Comparison of ENCODE assay signal across 8 cellular contexts in the genomic region with DNA sequence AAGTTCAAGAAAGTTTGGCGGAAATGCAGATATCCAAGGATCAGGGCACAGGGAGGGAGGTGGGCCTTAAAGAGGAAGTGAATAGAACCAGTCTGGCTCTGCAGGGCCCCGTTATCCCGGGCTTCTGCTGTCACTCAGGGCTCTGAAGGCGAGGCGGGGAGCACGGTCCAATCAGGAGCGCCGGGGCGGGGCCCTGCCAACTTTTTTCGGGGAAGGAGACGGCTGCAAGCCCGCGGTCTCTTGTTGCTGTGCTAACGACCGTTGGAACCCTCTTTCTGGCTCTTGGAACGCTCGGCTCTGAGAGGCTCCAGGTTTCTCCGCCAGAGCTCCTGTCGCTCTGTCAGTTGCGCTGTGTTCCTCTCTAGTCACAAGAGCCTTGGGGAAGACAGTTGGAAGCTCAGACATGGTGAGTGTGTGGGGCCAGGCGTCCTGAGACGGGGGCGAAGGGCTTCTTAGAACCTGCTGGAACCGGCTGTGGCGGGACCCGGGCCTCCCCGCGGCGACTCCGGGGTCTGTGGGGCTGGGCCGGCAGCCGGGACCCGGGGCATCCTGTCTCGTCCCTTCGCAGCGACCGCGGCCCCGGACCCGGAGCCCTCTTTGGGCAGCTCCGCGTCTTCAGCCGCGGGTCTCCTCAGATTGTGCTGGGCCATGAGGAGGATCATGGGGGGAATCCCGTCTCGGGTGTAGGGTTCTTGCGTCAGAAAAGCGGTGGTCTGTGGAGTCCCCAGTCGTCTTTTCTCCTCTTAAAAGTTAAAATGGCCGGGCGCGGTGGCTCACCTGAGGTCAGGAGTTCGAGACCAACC. TPM values are rescaled to one million over a fixed set of nuclear protein-coding genes. Genes with fewer than 3 reads are reported as not detected.
DNase-seq lines count a peak whose midpoint lies in the region; ATAC-seq and TF ChIP-seq lines count a peak whose summit lies in the region.

No MANE protein-coding gene starts in this region.

- no peak for TF ChIP-seq CTCF in GM12864 (IDR thresholded peaks at IDR 0.05; ENCODE audit: low read depth, low read length, missing control alignments)
- TF ChIP-seq CTCF in right lobe of liver (IDR thresholded peaks at IDR 0.05): no peak

- no peaks in the 10 kb centered on the region for H3K27me3 ChIP-seq in right lobe of liver

- peak; percentile 53 for DNase-seq in GM12864 (ENCODE audit: low read depth)
- DNase-seq in activated CD4-positive, alpha-beta T cell treated with anti-CD3 and anti-CD28 coated beads, Interleukin-2, amount 10 ng/mL, durations not matched to agents 24 days and 14 days: peak; percentile 87
- peak; percentile 90 for DNase-seq in ecto neural progenitor cell (ENCODE audit: low spot score)
- DNase-seq in right lobe of liver: peak; percentile 77 to 83 (median 79)
- DNase-seq in stimulated activated CD4-positive, alpha-beta T cell treated with anti-CD3 and anti-CD28 coated beads, Interleukin-2, amount 100 ng/mL, for 24 hours: peak; percentile 68 to 83
- no peak for DNase-seq in NCI-H1930 (lab: John Stamatoyannopoulos, UW)

- intact Hi-C loops in activated CD4-positive, alpha-beta T cell treated with anti-CD3 and anti-CD28 coated beads, Interleukin-2, amount 10 ng/mL, durations not matched to agents 24 days and 14 days (cut with micrococcal nuclease): no loop called here
- intact Hi-C loops in right lobe of liver (cut with DNase I): no loop called here

- peak overlapping the region; percentile 86 for H3K27ac Mint-ChIP-seq in activated CD4-positive, alpha-beta T cell treated with anti-CD3 and anti-CD28 coated beads, Interleukin-2, amount 10 ng/mL, durations not matched to agents 24 days and 14 days

- H3K9me3 Mint-ChIP-seq in activated CD4-positive, alpha-beta T cell treated with anti-CD3 and anti-CD28 coated beads, Interleukin-2, amount 10 ng/mL, durations not matched to agents 24 days and 14 days: peaks cover 12% of the 10 kb centered on the region

- H3K9me3 ChIP-seq in KOPT-K1 (ENCODE audit: insufficient read depth, low read length, poor library complexity, severe bottlenecking) (peaks cover 3% of the 10 kb centered on the region), right lobe of liver (no peaks in the 10 kb centered on the region)

- no peaks in the 10 kb centered on the region for H3K27me3 Mint-ChIP-seq in activated CD4-positive, alpha-beta T cell treated with anti-CD3 and anti-CD28 coated beads, Interleukin-2, amount 10 ng/mL, durations not matched to agents 24 days and 14 days

- H3K4me1 ChIP-seq in right lobe of liver: no peaks in the 10 kb centered on the region

- TF ChIP-seq POLR2A in right lobe of liver (IDR thresholded peaks at IDR 0.05): no peak

- H3K36me3 ChIP-seq in KOPT-K1 (ENCODE audit: insufficient read depth, low read length) (peaks cover 31% of the 10 kb centered on the region), right lobe of liver (no peaks in the 10 kb centered on the region)

- WGBS in right lobe of liver (ENCODE audit: insufficient coverage, low coverage, low lambda C conversion rate, missing lambda C conversion rate): 9% methylated on average over 25 of the region's 53 CpGs

- ATAC-seq in right lobe of liver (peak; percentile 91 to 97 (median 96)), HG03469 (IDR thresholded peaks at IDR 0.05; ENCODE audit: unreplicated experiment) (no peak)

- H3K4me3 Mint-ChIP-seq in activated CD4-positive, alpha-beta T cell treated with anti-CD3 and anti-CD28 coated beads, Interleukin-2, amount 10 ng/mL, durations not matched to agents 24 days and 14 days: peak overlapping the region; percentile 87

- H3K4me1 Mint-ChIP-seq in activated CD4-positive, alpha-beta T cell treated with anti-CD3 and anti-CD28 coated beads, Interleukin-2, amount 10 ng/mL, durations not matched to agents 24 days and 14 days: peaks cover 15% of the 10 kb centered on the region

- peaks cover 15% of the 10 kb centered on the region for H3K36me3 Mint-ChIP-seq in activated CD4-positive, alpha-beta T cell treated with anti-CD3 and anti-CD28 coated beads, Interleukin-2, amount 10 ng/mL, durations not matched to agents 24 days and 14 days (ENCODE audit: low read depth)

- H3K4me3 ChIP-seq in GM12864 (ENCODE audit: low read depth, low read length) (peak overlapping the region; percentile 75), right lobe of liver (peak overlapping the region; percentile 44 to 47 (median 46))

- H3K27ac ChIP-seq in KOPT-K1 (ENCODE audit: low read depth, low read length, poor library complexity, severe bottlenecking) (peak overlapping the region; percentile 89), right lobe of liver (peak overlapping the region in 2 of 3 donors; percentile 37 to 68)

RNA-seq across cellular contexts. Expression of a gene that starts 27.7 kb away (rescaled TPM):
- total RNA-seq in activated CD4-positive, alpha-beta T cell treated with anti-CD3 and anti-CD28 coated beads, Interleukin-2, amount 10 ng/mL, durations not matched to agents 24 days and 14 days: 0.59 and 0.93 TPM in 2 replicates
- 1 to 10 TPM; 2.2 to 8.6 (median 3.1) TPM for total RNA-seq in right lobe of liver

RNA-seq across cellular contexts. Expression of a gene that starts 39.5 kb away (rescaled TPM):
- total RNA-seq in activated CD4-positive, alpha-beta T cell treated with anti-CD3 and anti-CD28 coated beads, Interleukin-2, amount 10 ng/mL, durations not matched to agents 24 days and 14 days: 0.21 and 0.49 TPM in 2 replicates
- under 1 TPM in 4 of 6 experiments, not detected in 2; 0.29 to 0.32 (median 0.31) TPM for total RNA-seq in right lobe of liver

RNA-seq across cellular contexts. Expression of a gene that starts 47.9 kb away (rescaled TPM):
- total RNA-seq in activated CD4-positive, alpha-beta T cell treated with anti-CD3 and anti-CD28 coated beads, Interleukin-2, amount 10 ng/mL, durations not matched to agents 24 days and 14 days: 2.0 and 2.1 TPM in 2 replicates
- 1 to 10 TPM in 5 of 6 experiments, under 1 TPM in 1; 0.98 to 2.7 (median 1.5) TPM for total RNA-seq in right lobe of liver

RNA-seq across cellular contexts. Expression of a gene that starts 56.8 kb away (rescaled TPM):
- 0.14 and 0.21 TPM in 2 replicates for total RNA-seq in activated CD4-positive, alpha-beta T cell treated with anti-CD3 and anti-CD28 coated beads, Interleukin-2, amount 10 ng/mL, durations not matched to agents 24 days and 14 days
- 1 to 10 TPM; 1.1 to 7.4 (median 2.5) TPM for total RNA-seq in right lobe of liver

Comparison
In these comparisons a context has a peak if more than half of its experiments do, and no peak if none do; other contexts are left out.
1. DNase-seq: peak in GM12864 (single experiment), activated CD4-positive, alpha-beta T cell treated with anti-CD3 and anti-CD28 coated beads, Interleukin-2, amount 10 ng/mL, durations not matched to agents 24 days and 14 days (single experiment), ecto neural progenitor cell (single experiment), right lobe of liver (3 of 3) and stimulated activated CD4-positive, alpha-beta T cell treated with anti-CD3 and anti-CD28 coated beads, Interleukin-2, amount 100 ng/mL, for 24 hours (2 of 2); none in NCI-H1930 (0 of 2).